ENCODE assay signal across 21 cellular contexts in genomic region chr5:167822241-167822640, GRCh38.
DNase-seq lines count a peak whose midpoint lies in the region; ATAC-seq, FAIRE-seq and TF ChIP-seq lines count a peak whose summit lies in the region.
"Had no signal": no experiment of that assay in that cellular context is flagged by ENCODE, and none has a peak within 500 bp of the region (broad histone marks: within the 10 kb centered on the region; RNA-seq: fewer than 3 reads in every experiment).

No MANE protein-coding gene starts in this region.

- H2AFZ ChIP-seq in astrocyte (ENCODE audit: low read depth, low read length) = no peak overlapping the region

- H3K79me2 ChIP-seq in astrocyte (ENCODE audit: insufficient read depth, low read length) = no peaks in the 10 kb centered on the region

- FAIRE-seq in astrocyte (lab: Jason Lieb, UNC) (no peak), endometrium (lab: Jason Lieb, UNC) (peak; percentile 12)
- FAIRE-seq: K562 had no signal

- H3K4me3 Mint-ChIP-seq in astrocyte (ENCODE audit: unreplicated experiment) (no peak overlapping the region), nephron (no peak overlapping the region)
- H3K4me3 Mint-ChIP-seq: B cell, CD14-positive monocyte, H9, HFFc6 had no signal

- peaks cover 12% of the 10 kb centered on the region for H3K36me3 Mint-ChIP-seq in astrocyte (ENCODE audit: low read depth, unreplicated experiment)
- H3K36me3 Mint-ChIP-seq in nephron (ENCODE audit: low read depth) = no peaks in the 10 kb centered on the region
- H3K36me3 Mint-ChIP-seq: CD14-positive monocyte had no signal

- H3K27ac ChIP-seq in astrocyte (ENCODE audit: low read depth, low read length) = no peak overlapping the region
- H3K27ac ChIP-seq: Peyer's patch had no signal

- no peaks in the 10 kb centered on the region for H4K20me1 ChIP-seq in astrocyte (ENCODE audit: insufficient read depth, low read length)

- peak overlapping the region; percentile 40 for H3K4me2 ChIP-seq in astrocyte (ENCODE audit: low read length)

- ATAC-seq in HG03139 (IDR thresholded peaks at IDR 0.05; ENCODE audit: unreplicated experiment) (no peak), GM19035 (IDR thresholded peaks at IDR 0.05; ENCODE audit: unreplicated experiment) (no peak)
- ATAC-seq: K562 had no signal

- H3K9ac ChIP-seq in astrocyte (ENCODE audit: low read length) = no peak overlapping the region

- no peak overlapping the region for H3K4me3 ChIP-seq in astrocyte (ENCODE audit: insufficient read depth, low read depth, low read length)
- H3K4me3 ChIP-seq: K562, Peyer's patch had no signal

- H3K27me3 Mint-ChIP-seq in astrocyte (ENCODE audit: low read depth, unreplicated experiment) (no peaks in the 10 kb centered on the region), nephron (ENCODE audit: low read depth) (peaks cover 11% of the 10 kb centered on the region)
- H3K27me3 Mint-ChIP-seq: B cell had no signal

- no peaks in the 10 kb centered on the region for H3K9me3 ChIP-seq in astrocyte (ENCODE audit: insufficient read depth, low read depth, low read length)
- H3K9me3 ChIP-seq: Peyer's patch had no signal

- peaks cover 11% of the 10 kb centered on the region for H3K4me1 ChIP-seq in astrocyte (ENCODE audit: insufficient read depth, low read length)
- H3K4me1 ChIP-seq: Peyer's patch had no signal

- H3K9me3 Mint-ChIP-seq in astrocyte (ENCODE audit: unreplicated experiment) = peaks cover 5% of the 10 kb centered on the region
- H3K9me3 Mint-ChIP-seq in nephron = no peaks in the 10 kb centered on the region
- H3K9me3 Mint-ChIP-seq: HFFc6 had no signal

- DNase-seq in EH (ENCODE audit: low read depth) (peak; percentile 45), astrocyte (ENCODE audit: low read depth) (peak; percentile 75), AG08395 (ENCODE audit: low spot score) (no peak), NCI-H2196 treated with DMSO at 0.1 percent for 48 hours (lab: John Stamatoyannopoulos, UW; ENCODE audit: unreplicated experiment) (no peak)
- DNase-seq: 8988T, DMS79, H9, HFFc6, MM.1S, NCI-H1092 treated with DMSO at 0.1 percent for 48 hours, NCI-H1436 treated with DMSO at 0.1 percent for 48 hours, NCI-H2029, NCI-H526, Peyer's patch had no signal

- TF ChIP-seq CTCF in astrocyte (IDR thresholded peaks at IDR 0.05; ENCODE audit: insufficient read depth, low read depth, low read length) = no peak
- TF ChIP-seq CTCF in nephron (IDR thresholded peaks at IDR 0.05; ENCODE audit: unreplicated experiment in 3 of 3) = no peak

- H3K36me3 ChIP-seq in astrocyte (ENCODE audit: insufficient read depth, low read length) = no peaks in the 10 kb centered on the region
- H3K36me3 ChIP-seq: Peyer's patch had no signal

- H3K27me3 ChIP-seq in astrocyte (ENCODE audit: insufficient read depth, low read length) = peaks cover 13% of the 10 kb centered on the region
- H3K27me3 ChIP-seq: Peyer's patch had no signal

- H3K27ac Mint-ChIP-seq in astrocyte (ENCODE audit: unreplicated experiment) = peak overlapping the region; percentile 67
- peak overlapping the region in 2 of 3 experiments; percentile 17 to 45 for H3K27ac Mint-ChIP-seq in nephron
- H3K27ac Mint-ChIP-seq: B cell, CD14-positive monocyte, H9, HFFc6 had no signal

- H3K4me1 Mint-ChIP-seq in astrocyte (ENCODE audit: low read depth, unreplicated experiment) (peaks cover 43% of the 10 kb centered on the region), nephron (peaks cover 31% of the 10 kb centered on the region)
- H3K4me1 Mint-ChIP-seq: B cell, CD14-positive monocyte had no signal

Comparison
In these comparisons a context has a peak if more than half of its experiments do, and no peak if none do; other contexts are left out.
1. DNase-seq: peak in EH (single experiment) and astrocyte (single experiment); none in AG08395 (single experiment) and NCI-H2196 treated with DMSO at 0.1 percent for 48 hours (single experiment).